ENCODE assay signal across 1 cellular context in the genomic region with DNA sequence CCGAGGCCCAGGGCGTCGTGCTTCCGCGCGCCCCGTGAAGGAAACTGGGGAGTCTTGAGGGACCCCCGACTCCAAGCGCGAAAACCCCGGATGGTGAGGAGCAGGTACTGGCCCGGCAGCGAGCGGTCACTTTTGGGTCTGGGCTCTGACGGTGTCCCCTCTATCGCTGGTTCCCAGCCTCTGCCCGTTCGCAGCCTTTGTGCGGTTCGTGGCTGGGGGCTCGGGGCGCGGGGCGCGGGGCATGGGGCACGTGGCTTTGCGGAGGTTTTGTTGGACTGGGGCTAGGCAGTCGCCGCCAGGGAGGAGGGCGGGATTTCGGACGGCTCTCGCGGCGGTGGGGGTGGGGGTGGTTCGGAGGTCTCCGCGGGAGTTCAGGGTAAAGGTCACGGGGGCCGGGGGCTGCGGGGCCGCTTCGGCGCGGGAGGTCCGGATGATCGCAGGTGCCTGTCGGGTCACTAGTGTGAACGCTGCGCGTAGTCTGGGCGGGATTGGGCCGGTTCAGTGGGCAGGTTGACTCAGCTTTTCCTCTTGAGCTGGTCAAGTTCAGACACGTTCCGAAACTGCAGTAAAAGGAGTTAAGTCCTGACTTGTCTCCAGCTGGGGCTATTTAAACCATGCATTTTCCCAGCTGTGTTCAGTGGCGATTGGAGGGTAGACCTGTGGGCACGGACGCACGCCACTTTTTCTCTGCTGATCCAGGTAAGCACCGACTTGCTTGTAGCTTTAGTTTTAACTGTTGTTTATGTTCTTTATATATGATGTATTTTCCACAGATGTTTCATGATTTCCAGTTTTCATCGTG.
TF ChIP-seq lines count a peak whose summit lies in the region.

No MANE protein-coding gene starts in this region.

TF ChIP-seq in IMR-90, 13 proteins besides CTCF, POLR2A, EP300 and RAD21 (continued from another document):
- TF ChIP-seq BHLHE40 (IDR thresholded peaks at IDR 0.05; ENCODE audit: low read depth, low read length): peak; percentile 36; the same call in 1 of the 2 replicates
- TF ChIP-seq CHD1 (IDR thresholded peaks at IDR 0.05; ENCODE audit: low read depth, low read length): no peak; the same call in 1 of the 2 replicates
- TF ChIP-seq RFX5 (IDR thresholded peaks at IDR 0.05; ENCODE audit: low read depth, low read length): no peak
- no peak for TF ChIP-seq SMC3 (IDR thresholded peaks at IDR 0.05; ENCODE audit: low read depth, low read length)
- 0 out of 2 replicates have a peak, but pooled peaks have one; percentile 6 for TF ChIP-seq FOS (IDR thresholded peaks at IDR 0.05; ENCODE audit: low read depth, low read length)
- peak; percentile 55; the same call in 1 of the 2 replicates for TF ChIP-seq NFE2L2 (IDR thresholded peaks at IDR 0.05; ENCODE audit: low read depth, low read length)
- no peak for TF ChIP-seq RCOR1 (IDR thresholded peaks at IDR 0.05; ENCODE audit: insufficient replicate concordance, low read length)
